Comparison of ENCODE assay signal across 1 cellular context in genomic region chr2:223051580-223052375, GRCh38.
A peak's percentile ranks its signal among the peaks of the same experiment; 100 is the strongest.
TF ChIP-seq lines count a peak whose summit lies in the region.

A gene with protein sequence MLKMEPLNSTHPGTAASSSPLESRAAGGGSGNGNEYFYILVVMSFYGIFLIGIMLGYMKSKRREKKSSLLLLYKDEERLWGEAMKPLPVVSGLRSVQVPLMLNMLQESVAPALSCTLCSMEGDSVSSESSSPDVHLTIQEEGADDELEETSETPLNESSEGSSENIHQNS (plus strand): TSS chr2:223052190. CDS start chr2:223052831, 641 bp downstream.

TF ChIP-seq in IMR-90, 13 proteins besides CTCF, POLR2A, EP300 and RAD21 (continued from another document):
- TF ChIP-seq, protein P1, sequence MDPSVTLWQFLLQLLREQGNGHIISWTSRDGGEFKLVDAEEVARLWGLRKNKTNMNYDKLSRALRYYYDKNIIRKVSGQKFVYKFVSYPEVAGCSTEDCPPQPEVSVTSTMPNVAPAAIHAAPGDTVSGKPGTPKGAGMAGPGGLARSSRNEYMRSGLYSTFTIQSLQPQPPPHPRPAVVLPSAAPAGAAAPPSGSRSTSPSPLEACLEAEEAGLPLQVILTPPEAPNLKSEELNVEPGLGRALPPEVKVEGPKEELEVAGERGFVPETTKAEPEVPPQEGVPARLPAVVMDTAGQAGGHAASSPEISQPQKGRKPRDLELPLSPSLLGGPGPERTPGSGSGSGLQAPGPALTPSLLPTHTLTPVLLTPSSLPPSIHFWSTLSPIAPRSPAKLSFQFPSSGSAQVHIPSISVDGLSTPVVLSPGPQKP (IDR thresholded peaks at IDR 0.05; ENCODE audit: borderline replicate concordance, low read depth, low read length) = no peak
- TF ChIP-seq NFE2L2 (IDR thresholded peaks at IDR 0.05; ENCODE audit: low read depth, low read length) (0 out of 2 replicates have a peak, but pooled peaks have one; percentile 19), CEBPB (IDR thresholded peaks at IDR 0.05; ENCODE audit: low read depth, low read length) (no peak), RCOR1 (IDR thresholded peaks at IDR 0.05; ENCODE audit: insufficient replicate concordance, low read length) (no peak), FOS (IDR thresholded peaks at IDR 0.05; ENCODE audit: low read depth, low read length) (no peak), CHD1 (IDR thresholded peaks at IDR 0.05; ENCODE audit: low read depth, low read length) (no peak), MXI1 (IDR thresholded peaks at IDR 0.05; ENCODE audit: borderline replicate concordance, low read depth, low read length) (peak; percentile 63; the same call in 1 of the 2 replicates), BHLHE40 (IDR thresholded peaks at IDR 0.05; ENCODE audit: low read depth, low read length) (peak; percentile 88)
